In the genomic region with DNA sequence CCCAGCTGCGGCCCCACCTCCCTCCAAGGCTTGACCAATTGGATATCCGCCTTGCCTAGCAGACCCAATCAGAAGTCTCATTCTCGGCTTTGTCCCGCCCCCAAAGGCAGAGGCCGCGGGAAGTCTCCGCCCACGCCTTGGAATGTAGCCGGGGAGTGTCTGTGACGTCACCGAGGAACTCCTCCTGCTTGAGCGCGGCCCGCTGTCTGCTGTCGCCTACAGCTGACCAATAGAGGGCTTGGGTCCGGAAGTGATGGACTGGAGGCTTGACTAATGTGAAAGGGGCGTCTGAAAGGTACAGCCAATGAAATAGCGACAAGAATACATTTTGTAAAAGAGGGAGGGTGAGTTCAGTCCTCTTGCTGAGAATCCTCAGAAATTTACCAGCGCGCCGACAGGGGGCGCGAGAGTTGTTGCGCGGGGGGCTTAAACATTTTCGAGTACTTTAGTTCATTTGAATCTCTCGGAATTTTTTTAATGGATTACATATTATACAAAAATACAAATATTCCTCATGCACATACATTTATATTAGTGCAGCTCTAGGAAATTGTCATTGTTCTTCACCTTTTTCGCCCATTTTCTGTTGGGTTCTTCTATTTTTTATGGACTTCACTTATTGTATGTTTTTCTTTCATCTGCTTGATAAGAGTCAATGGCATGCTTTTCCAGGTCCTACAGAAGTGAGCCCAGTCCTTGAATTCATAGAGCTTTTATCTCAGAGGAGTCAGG, we compare ENCODE assay signal across 8 cellular contexts. TPM values are rescaled to one million over a fixed set of nuclear protein-coding genes. Genes with fewer than 3 reads are reported as not detected.
DNase-seq lines count a peak whose midpoint lies in the region; ATAC-seq, FAIRE-seq and TF ChIP-seq lines count a peak whose summit lies in the region.

No MANE protein-coding gene starts in this region.

- no peak; a peak in 1 of 3 replicates for TF ChIP-seq EP300 in H1 (IDR thresholded peaks at IDR 0.05; ENCODE audit: borderline replicate concordance in 1 of 2, low read depth in 2 of 2, low read length in 2 of 2)

- TF ChIP-seq RAD21 in H1 (IDR thresholded peaks at IDR 0.05 in 1 of 2, conservative IDR thresholded peaks at IDR 0.05 in 1 of 2; ENCODE audit: low read depth in 2 of 2, low read length in 2 of 2) = peak; percentile 55 to 65

- CTCF ChIA-PET in activated CD8-positive, alpha-beta memory T cell treated with anti-CD3 and anti-CD28 coated beads, Interleukin-2, amount 10 ng/mL, durations not matched to agents 7 days and 5 days (lab: Charles Lee) = interaction anchor here (0.7 to 15.7 kb wide), 19 partner anchors 9 to 875 kb away, joined by 3 to 256 read pairs (median 5); no protein-coding TSS in a partner anchor
- CTCF ChIA-PET in H1 (lab: Charles Lee; ENCODE audit: partially characterized antibody) = interaction anchor here (0.5 to 14.1 kb wide), 35 partner anchors 8 to 1866 kb away, joined by 3 to 167 read pairs (median 4); no protein-coding TSS in a partner anchor

- no peak for TF ChIP-seq POLR2A in H1 (IDR thresholded peaks at IDR 0.05; ENCODE audit: control extremely low read depth in 1 of 2, low read depth in 2 of 2, low read length in 2 of 2)

- H3K9me3 ChIP-seq in H1 (ENCODE audit: insufficient read depth in 2 of 2, low read depth in 1 of 2, low read length in 1 of 2) = no peaks in the 10 kb centered on the region

- H4K20me1 ChIP-seq in H1 (replicated peaks in 1 of 2; ENCODE audit: control insufficient read depth in 1 of 2, insufficient read depth in 2 of 2, low read length in 2 of 2) = peaks cover 0 to 4% of the 10 kb centered on the region in 2 experiments

- 0 out of 2 replicates have a peak, but pooled peaks cover 2% of the 10 kb centered on the region for H3K79me1 ChIP-seq in H1 (ENCODE audit: low read depth, low read length)

- no peaks in the 10 kb centered on the region for H3K27me3 ChIP-seq in H1 (replicated peaks in 1 of 4; ENCODE audit: control insufficient read depth in 3 of 4, extremely low read depth in 1 of 4, insufficient read depth in 3 of 4, low read length in 3 of 4)

- peak overlapping the region; percentile 87 to 95 (median 92) for H3K4me3 ChIP-seq in H1 (ENCODE audit: extremely low read depth in 1 of 4, insufficient read depth in 2 of 4, low read depth in 3 of 4, low read length in 4 of 4)

- peak overlapping the region; percentile 80 for H4K5ac ChIP-seq in H1 (ENCODE audit: insufficient read length, low read depth, low read length)

- peaks cover 14 to 42% of the 10 kb centered on the region in 2 experiments for H3K79me2 ChIP-seq in H1 (ENCODE audit: control insufficient read depth in 1 of 2, insufficient read depth in 2 of 2, low read length in 2 of 2)

- no peak overlapping the region for H3K14ac ChIP-seq in H1 (ENCODE audit: insufficient read length)

- no peak overlapping the region for H3K27ac ChIP-seq in H1 (ENCODE audit: low read depth, low read length)

- peaks cover 8% of the 10 kb centered on the region for H3K23me2 ChIP-seq in H1 (ENCODE audit: low read depth, low read length)

- no peaks in the 10 kb centered on the region for H3K36me3 ChIP-seq in H1 (ENCODE audit: control insufficient read depth in 2 of 4, insufficient read depth in 4 of 4, low read length in 3 of 4)

- no peak overlapping the region for H3K18ac ChIP-seq in H1 (ENCODE audit: extremely low read depth, low read length)

- POLR2A ChIA-PET in H1 (lab: Charles Lee; ENCODE audit: partially characterized antibody) = interaction anchor here (0.5 to 1.6 kb wide), 7 partner anchors 10 to 467 kb away, joined by 3 to 5 read pairs (median 3); partner anchors contain the start of gene TRIM24

- no peak overlapping the region for H2AK5ac ChIP-seq in H1 (ENCODE audit: low read depth, low read length)

- peak overlapping the region; percentile 94 for H3K27ac Mint-ChIP-seq in activated CD8-positive, alpha-beta memory T cell treated with anti-CD3 and anti-CD28 coated beads, Interleukin-2, amount 10 ng/mL, durations not matched to agents 7 days and 5 days
- H3K27ac Mint-ChIP-seq in memory B cell = peak overlapping the region; percentile 51

- no peak overlapping the region for H4K91ac ChIP-seq in H1 (replicated peaks; ENCODE audit: insufficient read length, low read length)

- 5% methylated on average over 28 of the region's 28 CpGs; no CpG with 5 or more reads in 1 of the 2 experiments for WGBS in H1 (ENCODE audit: extremely low coverage in 1 of 2, insufficient coverage in 1 of 2, insufficient read length in 1 of 2, insufficient replicate concordance in 2 of 2, low coverage in 1 of 2, low lambda C conversion rate in 2 of 2, missing lambda C conversion rate in 1 of 2), 2 experiments

- H2BK15ac ChIP-seq in H1 (ENCODE audit: low read length) = no peak overlapping the region

- H3K36me3 Mint-ChIP-seq in activated CD8-positive, alpha-beta memory T cell treated with anti-CD3 and anti-CD28 coated beads, Interleukin-2, amount 10 ng/mL, durations not matched to agents 7 days and 5 days = peaks cover 7% of the 10 kb centered on the region
- no peaks in the 10 kb centered on the region for H3K36me3 Mint-ChIP-seq in memory B cell

- 0 out of 2 replicates have a peak overlapping the region, but pooled peaks have one; percentile 71 for H2BK5ac ChIP-seq in H1 (ENCODE audit: low read depth, low read length)

- H2BK12ac ChIP-seq in H1 (ENCODE audit: low read depth, low read length) = no peak overlapping the region

- H2AFZ ChIP-seq in H1 (ENCODE audit: low read length) = peak overlapping the region; percentile 91

- H3K4ac ChIP-seq in H1 (replicated peaks; ENCODE audit: insufficient read length, low read depth, low read length) = no peak overlapping the region

- peak overlapping the region in 2 of 4 experiments; percentile 69 to 73; a peak in 2 of 7 replicates for H3K9ac ChIP-seq in H1 (replicated peaks in 1 of 4; ENCODE audit: extremely low read depth in 1 of 4, low read depth in 3 of 4, low read length in 3 of 4)

- H2BK20ac ChIP-seq in H1 (ENCODE audit: low read length) = no peak overlapping the region

- peaks cover 0 to 11% (median 8%) of the 10 kb centered on the region in 4 experiments; a peak in 5 of 7 replicates for H3K4me1 ChIP-seq in H1 (replicated peaks in 1 of 4; ENCODE audit: control insufficient read depth in 3 of 4, insufficient read depth in 4 of 4, low read length in 3 of 4)

- H4K8ac ChIP-seq in H1 (ENCODE audit: extremely low read depth, insufficient read depth, low read length) = no peak overlapping the region

- peak overlapping the region; percentile 87 for H3K4me3 Mint-ChIP-seq in activated CD8-positive, alpha-beta memory T cell treated with anti-CD3 and anti-CD28 coated beads, Interleukin-2, amount 10 ng/mL, durations not matched to agents 7 days and 5 days
- H3K4me3 Mint-ChIP-seq in memory B cell = peak overlapping the region; percentile 92

- peak; percentile 94 for ATAC-seq in GM21381 (IDR thresholded peaks at IDR 0.05; ENCODE audit: unreplicated experiment)
- peak; percentile 96 for ATAC-seq in activated CD8-positive, alpha-beta memory T cell treated with anti-CD3 and anti-CD28 coated beads, Interleukin-2, amount 10 ng/mL, durations not matched to agents 7 days and 5 days
- ATAC-seq in memory B cell (ENCODE audit: low read depth) = peak; percentile 93

- peak overlapping the region; percentile 83 to 98; a peak in 2 of 4 replicates for H3K4me2 ChIP-seq in H1 (ENCODE audit: insufficient read depth in 1 of 2, low read depth in 2 of 2, low read length in 2 of 2)

- H2BK120ac ChIP-seq in H1 (replicated peaks; ENCODE audit: low read depth, low read length) = no peak overlapping the region

- TF ChIP-seq CTCF in H1 (IDR thresholded peaks at IDR 0.05; ENCODE audit: control extremely low read depth in 1 of 3, insufficient read depth in 1 of 3, low read depth in 1 of 3, low read length in 3 of 3) = peak; percentile 68 to 80 (median 74)

- FAIRE-seq in HTR-8/SVneo (lab: Jason Lieb, UNC) (no peak), H1 (lab: Jason Lieb, UNC) (peak; percentile 85)

- H3K56ac ChIP-seq in H1 (replicated peaks; ENCODE audit: insufficient read length, low read depth, low read length) = no peak overlapping the region

- DNase-seq in COLO829 (ENCODE audit: low spot score) (peak; percentile 99), HTR-8/SVneo (ENCODE audit: insufficient read length, low spot score) (peak; percentile 87), NOMO-1 (lab: John Stamatoyannopoulos, UW; ENCODE audit: unreplicated experiment in 2 of 2) (peak; percentile 88 to 90), H1 (ENCODE audit: low read depth in 1 of 2, low spot score in 2 of 2) (peak; percentile 98), memory B cell (ENCODE audit: low spot score in 2 of 2) (peak; percentile 97)
- peak; percentile 99 for DNase-seq in activated CD8-positive, alpha-beta memory T cell treated with anti-CD3 and anti-CD28 coated beads, Interleukin-2, amount 10 ng/mL, durations not matched to agents 7 days and 5 days
- peak; percentile 98 for DNase-seq in stimulated activated CD8-positive, alpha-beta memory T cell treated with anti-CD3 and anti-CD28 coated beads, Interleukin-12 subunit alpha, Interleukin-12 subunit beta, amount 100 ng/mL, for 1 hour (ENCODE audit: low read depth)

- H3K4me1 Mint-ChIP-seq in activated CD8-positive, alpha-beta memory T cell treated with anti-CD3 and anti-CD28 coated beads, Interleukin-2, amount 10 ng/mL, durations not matched to agents 7 days and 5 days = peaks cover 30% of the 10 kb centered on the region
- H3K4me1 Mint-ChIP-seq in memory B cell = peaks cover 15% of the 10 kb centered on the region

- H3K23ac ChIP-seq in H1 (ENCODE audit: insufficient read length) = no peak overlapping the region

- no peaks in the 10 kb centered on the region for H3K27me3 Mint-ChIP-seq in activated CD8-positive, alpha-beta memory T cell treated with anti-CD3 and anti-CD28 coated beads, Interleukin-2, amount 10 ng/mL, durations not matched to agents 7 days and 5 days
- H3K27me3 Mint-ChIP-seq in memory B cell = no peaks in the 10 kb centered on the region

- no peaks in the 10 kb centered on the region for H3K9me3 Mint-ChIP-seq in activated CD8-positive, alpha-beta memory T cell treated with anti-CD3 and anti-CD28 coated beads, Interleukin-2, amount 10 ng/mL, durations not matched to agents 7 days and 5 days (ENCODE audit: low read depth)
- no peaks in the 10 kb centered on the region for H3K9me3 Mint-ChIP-seq in memory B cell

TF ChIP-seq in H1, 55 proteins besides CTCF, POLR2A, EP300 and RAD21 (continues in another document):
- no peak for TF ChIP-seq SRF (IDR thresholded peaks at IDR 0.05; ENCODE audit: low read depth, low read length)

RNA-seq across cellular contexts. Expression of gene CREB3L2, which starts 0.4 kb away (rescaled TPM):
- 10 to 100 TPM; 24.0 to 29.0 TPM for total RNA-seq in activated CD8-positive, alpha-beta memory T cell treated with anti-CD3 and anti-CD28 coated beads, Interleukin-2, amount 10 ng/mL, durations not matched to agents 7 days and 5 days
- 48.3 and 51.9 TPM in 2 replicates for total RNA-seq in H1 (2021; fragmentation: NEBNext Ultra II Directional; extraction: Animal tissue kit (Norgen Biotek cat#: 25700))
- polyA plus RNA-seq in H1 (2011; rRNA removed) = 14.4 and 16.5 TPM in 2 replicates
- polyA plus RNA-seq in H1 (2011; cell fraction: cytosol; rRNA removed) = 12.2 TPM
- polyA plus RNA-seq in H1 (2011; cell fraction: nucleus; rRNA removed) = 21.2 TPM
- polyA plus RNA-seq in H1 (2012, experiment 1 of 2) = 12.1 to 15.9 TPM (median 14.9 TPM) in 4 replicates
- polyA plus RNA-seq in H1 (2012, experiment 2 of 2) = 2.5 TPM
- 22.8 TPM for polyA plus RNA-seq in H1 (2013, experiment 1 of 2)
- 25.6 TPM for polyA plus RNA-seq in H1 (2013, experiment 2 of 2)
- 33.3 and 34.7 TPM in 2 replicates for polyA minus RNA-seq in H1 (2011; rRNA and poly(A)+ RNA removed)
- 19.2 TPM for polyA minus RNA-seq in H1 (2011; cell fraction: cytosol; rRNA and poly(A)+ RNA removed)
- polyA minus RNA-seq in H1 (2011; cell fraction: nucleus; rRNA and poly(A)+ RNA removed) = 74.4 TPM
